ENCODE assay signal across 28 cellular contexts in the genomic region with DNA sequence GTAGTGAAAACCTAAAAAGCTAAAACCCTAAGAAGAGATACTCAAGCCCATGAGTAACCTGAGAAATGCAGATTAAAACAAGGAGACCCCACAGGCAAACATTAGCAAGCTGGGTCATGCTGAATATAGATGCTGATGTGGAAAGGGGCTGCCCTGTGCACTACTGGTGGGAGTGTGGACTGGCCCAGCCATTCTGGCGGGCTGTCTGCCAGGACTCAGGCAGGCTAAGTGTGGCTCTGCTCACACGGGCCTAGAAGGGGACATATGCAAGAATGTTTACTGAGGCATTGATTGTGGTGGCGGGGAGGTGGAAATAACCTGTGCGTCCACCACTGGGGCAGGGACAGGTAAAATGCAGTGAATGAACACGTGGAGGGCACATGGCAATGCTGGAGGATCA. TPM values are rescaled to one million over a fixed set of nuclear protein-coding genes. Genes with fewer than 3 reads are reported as not detected.
"Had no signal": no experiment of that assay in that cellular context is flagged by ENCODE, and none has a peak within 500 bp of the region (broad histone marks: within the 10 kb centered on the region; RNA-seq: fewer than 3 reads in every experiment).

No MANE protein-coding gene starts in this region.

- DNase-seq: activated CD4-positive, alpha-beta memory T cell treated with anti-CD3 and anti-CD28 coated beads, Interleukin-2, amount 10 ng/mL, durations not matched to agents 7 days and 5 days; activated CD4-positive, alpha-beta T cell treated with anti-CD3 and anti-CD28 coated beads for 1 hour; activated CD4-positive, alpha-beta T cell treated with anti-CD3 and anti-CD28 coated beads for 4 hours; activated CD4-positive, alpha-beta T cell treated with anti-CD3 and anti-CD28 coated beads, Interleukin-2, amount 10 ng/mL, durations not matched to agents 7 days and 5 days; activated CD4-positive, alpha-beta T cell treated with anti-CD3 and anti-CD28 coated beads, Interleukin-2, amount 50 U/mL, for 4 hours; activated CD8-positive, alpha-beta memory T cell treated with anti-CD3 and anti-CD28 coated beads, Interleukin-2, amount 50 U/mL, for 48 hours; activated gamma-delta T cell; activated naive CD4-positive, alpha-beta T cell; activated naive CD4-positive, alpha-beta T cell treated with anti-CD3 and anti-CD28 coated beads, Interleukin-2, amount 10 ng/mL, durations not matched to agents 7 days and 5 days; activated naive CD8-positive, alpha-beta T cell treated with anti-CD3 and anti-CD28 coated beads, Interleukin-2, amount 10 ng/mL, durations not matched to agents 7 days and 5 days; activated T-cell treated with anti-CD3 and anti-CD28 coated beads for 4 hours; activated T-cell treated with anti-CD3 and anti-CD28 coated beads, Interleukin-2, amount 50 U/mL, for 24 hours; activated T-cell treated with anti-CD3 and anti-CD28 coated beads, Interleukin-2, amount 50 U/mL, for 72 hours; central memory CD4-positive, alpha-beta T cell; cerebellar nuclear complex; colonic mucosa; effector memory CD4-positive, alpha-beta T cell; foreskin keratinocyte; heart right ventricle; T-helper 2 cell had no signal

- H3K36me3 ChIP-seq: ascending aorta, breast epithelium, cardiac muscle cell, colonic mucosa, esophagus muscularis mucosa, gastroesophageal sphincter, heart right ventricle had no signal

- H3K4me3 ChIP-seq: ascending aorta, breast epithelium, cardiac muscle cell, colonic mucosa, esophagus muscularis mucosa, gastroesophageal sphincter, heart right ventricle had no signal

- ATAC-seq: activated naive CD4-positive, alpha-beta T cell treated with anti-CD3 and anti-CD28 coated beads, Interleukin-2, amount 50 U/mL, for 72 hours; activated T-cell treated with anti-CD3 and anti-CD28 coated beads, Interleukin-2, amount 50 U/mL, for 72 hours; foreskin keratinocyte; gastroesophageal sphincter had no signal

- H3K27ac ChIP-seq: ascending aorta, breast epithelium, cardiac muscle cell, colonic mucosa, esophagus muscularis mucosa, foreskin keratinocyte, gastroesophageal sphincter, heart right ventricle, VCaP had no signal

- H3K9me3 ChIP-seq: ascending aorta, breast epithelium, colonic mucosa, esophagus muscularis mucosa, gastroesophageal sphincter, heart right ventricle had no signal

- H3K4me1 ChIP-seq: ascending aorta, breast epithelium, colonic mucosa, foreskin keratinocyte, gastroesophageal sphincter had no signal

- H3K27me3 ChIP-seq: ascending aorta, breast epithelium, cardiac muscle cell, colonic mucosa, esophagus muscularis mucosa, gastroesophageal sphincter, heart right ventricle had no signal

RNA-seq across cellular contexts. Expression of gene SPTB, which starts 48.3 kb away (rescaled TPM):
- total RNA-seq: activated CD4-positive, alpha-beta T cell treated with anti-CD3 and anti-CD28 coated beads, Interleukin-2, amount 10 ng/mL, durations not matched to agents 7 days and 5 days; activated naive CD8-positive, alpha-beta T cell treated with anti-CD3 and anti-CD28 coated beads, Interleukin-2, amount 10 ng/mL, durations not matched to agents 7 days and 5 days; T-helper 1 cell treated with Interleukin-12 subunit alpha and Interleukin-12 subunit beta and Interleukin-4 antibody, amounts not matched to agents 30 ng/mL and 1 ng/mL, for 36 hours had no signal
